Comparison of ENCODE assay signal across 9 cellular contexts in the genomic region with DNA sequence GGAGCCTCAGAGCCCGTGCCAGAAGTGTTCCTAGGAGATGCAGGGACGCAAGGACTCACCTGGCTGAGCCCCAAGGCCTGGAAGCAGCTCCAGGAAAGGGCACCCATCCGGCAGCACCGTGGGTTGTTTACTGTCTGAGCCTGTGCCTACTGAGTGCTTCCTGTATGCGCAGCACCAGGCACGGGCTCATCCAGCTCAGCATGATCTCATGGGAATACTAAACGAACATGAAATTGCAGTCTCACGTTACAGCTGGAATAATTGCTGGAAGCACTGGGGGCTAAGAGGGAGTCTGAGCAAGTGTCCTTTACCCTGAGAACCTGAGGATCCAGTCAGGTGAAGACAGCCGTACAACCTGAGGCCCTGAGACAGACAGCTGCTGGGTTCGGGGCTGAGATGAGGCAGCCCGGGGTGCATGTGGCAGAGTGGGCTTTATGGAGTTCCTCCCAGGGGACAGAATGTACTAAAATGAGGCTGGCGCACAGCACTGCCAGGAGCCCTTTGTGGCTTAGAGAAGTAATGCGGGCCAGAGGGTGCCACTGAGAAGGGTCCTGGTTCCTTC. TPM values are rescaled to one million over a fixed set of nuclear protein-coding genes. Genes with fewer than 3 reads are reported as not detected.
DNase-seq lines count a peak whose midpoint lies in the region; ATAC-seq and TF ChIP-seq lines count a peak whose summit lies in the region.
"Had no signal": no experiment of that assay in that cellular context is flagged by ENCODE, and none has a peak within 500 bp of the region (broad histone marks: within the 10 kb centered on the region; RNA-seq: fewer than 3 reads in every experiment).

No MANE protein-coding gene starts in this region.

- H3K4me1 ChIP-seq in ascending aorta: peaks cover 10% of the 10 kb centered on the region in 2 donors

- no peaks in the 10 kb centered on the region for H3K27me3 ChIP-seq in ascending aorta

- H3K36me3 ChIP-seq in ascending aorta: peaks cover 27 to 30% of the 10 kb centered on the region in 2 donors

- peak overlapping the region in 1 of 2 donors; percentile 41 for H3K4me3 ChIP-seq in ascending aorta

- intact Hi-C loops in ascending aorta (cut with DNase I): no loop called here

- H3K27ac ChIP-seq in ascending aorta: peak overlapping the region; percentile 41 to 69

- H3K9me3 ChIP-seq in ascending aorta: no peaks in the 10 kb centered on the region

- TF ChIP-seq CTCF in ascending aorta (IDR thresholded peaks at IDR 0.05): peak in 1 of 3 experiments; percentile 19

- DNase-seq in D341Med (ENCODE audit: low spot score): peak; percentile 85
- DNase-seq in NCI-H1436 (lab: John Stamatoyannopoulos, UW): peak; percentile 85
- peak in 1 of 2 donors; percentile 76 for DNase-seq in ascending aorta (ENCODE audit: low spot score in 2 of 2)
- peak; percentile 27 for DNase-seq in midbrain (lab: John Stamatoyannopoulos, UW)
- DNase-seq in effector CD8-positive, alpha-beta T cell (lab: John Stamatoyannopoulos, UW): no peak

- ATAC-seq in HG03457 (IDR thresholded peaks at IDR 0.05; ENCODE audit: unreplicated experiment) (no peak), HG03521 (IDR thresholded peaks at IDR 0.05; ENCODE audit: unreplicated experiment) (no peak), GM18873 (IDR thresholded peaks at IDR 0.05; ENCODE audit: low FRiP score, unreplicated experiment) (no peak)

RNA-seq across cellular contexts. Expression of a gene that starts 5.4 kb away (rescaled TPM):
- total RNA-seq in ascending aorta: 0.43 TPM

RNA-seq across cellular contexts. Expression of a gene that starts 10.4 kb away (rescaled TPM):
- total RNA-seq in ascending aorta: 13.9 TPM

RNA-seq across cellular contexts. Expression of a gene that starts 17.7 kb away (rescaled TPM):
- total RNA-seq in ascending aorta: 6.6 TPM

RNA-seq across cellular contexts. Expression of a gene that starts 33.2 kb away (rescaled TPM):
- total RNA-seq in ascending aorta: 41.0 TPM

RNA-seq across cellular contexts. Expression of a gene that starts 41.6 kb away (rescaled TPM):
- total RNA-seq in ascending aorta: not detected
- total RNA-seq: mononuclear cell had no signal
